In genomic region chr19:46402725-46403124, GRCh38 we compare ENCODE assay signal across 22 cellular contexts. TPM values are rescaled to one million over a fixed set of nuclear protein-coding genes. Genes with fewer than 3 reads are reported as not detected.
DNase-seq lines count a peak whose midpoint lies in the region; ATAC-seq, FAIRE-seq and TF ChIP-seq lines count a peak whose summit lies in the region.
"Had no signal": no experiment of that assay in that cellular context is flagged by ENCODE, and none has a peak within 500 bp of the region (broad histone marks: within the 10 kb centered on the region; RNA-seq: fewer than 3 reads in every experiment).

No MANE protein-coding gene starts in this region.

- 65% methylated on average over 10 of the region's 11 CpGs for WGBS in mammary epithelial cell (ENCODE audit: low coverage, missing lambda C conversion rate)
- 77% methylated on average over 11 of the region's 11 CpGs for WGBS in HepG2 (ENCODE audit: low lambda C conversion rate)

- H2AFZ ChIP-seq in mammary epithelial cell (ENCODE audit: low read depth, low read length) (no peak overlapping the region), HepG2 (ENCODE audit: low read length) (no peak overlapping the region), PC-3 (ENCODE audit: low read length) (no peak overlapping the region)

- DNase-seq in breast epithelium (ENCODE audit: low spot score in 2 of 2) = no peak
- DNase-seq in mammary epithelial cell = no peak
- DNase-seq in adipocyte (ENCODE audit: low read depth) = no peak
- DNase-seq in HepG2 (ENCODE audit: low spot score) = no peak
- DNase-seq in stimulated activated naive B cell treated with anti-CD40 and anti-IgM and Interleukin-4, amounts not matched to agents 10 μg/mL and 1 μg/mL and 100 μg/mL, for 72 hours = no peak
- no peak for DNase-seq in upper lobe of right lung
- no peak for DNase-seq in PC-3
- DNase-seq: NCI-H2081 had no signal

- peaks cover 0 to 4% of the 10 kb centered on the region in 2 donors for H3K27me3 ChIP-seq in breast epithelium
- H3K27me3 ChIP-seq in mammary epithelial cell (ENCODE audit: insufficient read depth, low read length) = no peaks in the 10 kb centered on the region
- peaks cover 16% of the 10 kb centered on the region for H3K27me3 ChIP-seq in adipocyte (replicated peaks; ENCODE audit: control insufficient read depth, insufficient read depth, low read length)
- no peaks in the 10 kb centered on the region for H3K27me3 ChIP-seq in HepG2 (ENCODE audit: control insufficient read depth in 1 of 2, insufficient read depth in 2 of 2, low read length in 2 of 2)
- peaks cover 33% of the 10 kb centered on the region for H3K27me3 ChIP-seq in upper lobe of right lung
- no peaks in the 10 kb centered on the region for H3K27me3 ChIP-seq in PC-3 (ENCODE audit: low read length)
- H3K27me3 ChIP-seq: ovary had no signal

- H3K4me3 Mint-ChIP-seq in stimulated activated naive B cell treated with anti-CD40 and anti-IgM and Interleukin-4, amounts not matched to agents 10 μg/mL and 1 μg/mL and 100 μg/mL, for 72 hours = no peak overlapping the region
- H3K4me3 Mint-ChIP-seq: activated naive CD4-positive, alpha-beta T cell treated with anti-CD3 and anti-CD28 coated beads, Interleukin-2, amount 10 ng/mL, durations not matched to agents 7 days and 5 days; T-helper 2 cell treated with Interferon-gamma antibody and Interleukin-4, amounts not matched to agents 5 μg/mL and 100 μg/mL, for 36 hours had no signal

- CTCF ChIA-PET in mammary epithelial cell (lab: Charles Lee; ENCODE audit: low non-redundant PET) (no interaction called here), HepG2 (lab: Yijun Ruan, JAX; ENCODE audit: low intra/inter-chr PET ratio, low total read pairs) (interaction anchor here (1.3 to 9.2 kb wide), 3 partner anchors 29 to 111 kb away, joined by 6 to 76 read pairs (median 14); no protein-coding TSS in a partner anchor), PC-3 (lab: Charles Lee) (interaction anchor here (0.7 kb wide), 1 partner anchor 33 kb away, joined by 3 read pairs; no protein-coding TSS in a partner anchor)

- H3K9me3 ChIP-seq in breast epithelium (no peaks in the 10 kb centered on the region), mammary epithelial cell (replicated peaks; ENCODE audit: insufficient read depth, low read length) (no peaks in the 10 kb centered on the region), adipocyte (ENCODE audit: control insufficient read depth, low read length) (no peaks in the 10 kb centered on the region), HepG2 (ENCODE audit: low read length) (no peaks in the 10 kb centered on the region), upper lobe of right lung (no peaks in the 10 kb centered on the region), PC-3 (ENCODE audit: low read length) (no peaks in the 10 kb centered on the region)
- H3K9me3 ChIP-seq: BLaER1, left lung, ovary had no signal

- H3K9me2 ChIP-seq in PC-3 (replicated peaks; ENCODE audit: low read length) = no peaks in the 10 kb centered on the region

- H3K27ac Mint-ChIP-seq in stimulated activated naive B cell treated with anti-CD40 and anti-IgM and Interleukin-4, amounts not matched to agents 10 μg/mL and 1 μg/mL and 100 μg/mL, for 72 hours = no peak overlapping the region
- H3K27ac Mint-ChIP-seq: activated naive CD4-positive, alpha-beta T cell treated with anti-CD3 and anti-CD28 coated beads, Interleukin-2, amount 10 ng/mL, durations not matched to agents 7 days and 5 days; H9; naive thymus-derived CD8-positive, alpha-beta T cell had no signal

- peaks cover 55 to 57% of the 10 kb centered on the region in 2 donors for H3K27me3 Mint-ChIP-seq in stimulated activated naive B cell treated with anti-CD40 and anti-IgM and Interleukin-4, amounts not matched to agents 10 μg/mL and 1 μg/mL and 100 μg/mL, for 72 hours

- H3K4me3 ChIP-seq in breast epithelium = peak overlapping the region in 2 of 3 donors; percentile 48 to 57
- no peak overlapping the region for H3K4me3 ChIP-seq in mammary epithelial cell (replicated peaks in 1 of 3; ENCODE audit: insufficient read depth in 1 of 3, low read depth in 2 of 3, low read length in 3 of 3)
- H3K4me3 ChIP-seq in adipocyte (ENCODE audit: low read length) = peak overlapping the region; percentile 57
- H3K4me3 ChIP-seq in HepG2 (replicated peaks in 1 of 3; ENCODE audit: insufficient read depth in 1 of 3, low read depth in 2 of 3, low read length in 3 of 3) = no peak overlapping the region
- H3K4me3 ChIP-seq in upper lobe of right lung = no peak overlapping the region
- no peak overlapping the region for H3K4me3 ChIP-seq in PC-3 (ENCODE audit: low read length)
- H3K4me3 ChIP-seq: BLaER1, left lung, ovary had no signal

- H3K4me1 ChIP-seq in breast epithelium (peaks cover 3% of the 10 kb centered on the region in 2 donors), mammary epithelial cell (ENCODE audit: insufficient read depth, low read length) (peaks cover 17% of the 10 kb centered on the region), adipocyte (ENCODE audit: control insufficient read depth, insufficient read depth, low read length) (peaks cover 16% of the 10 kb centered on the region), HepG2 (ENCODE audit: insufficient read depth, low read length) (peaks cover 25% of the 10 kb centered on the region), upper lobe of right lung (peaks cover 5% of the 10 kb centered on the region), PC-3 (ENCODE audit: insufficient read depth, low read length) (0 out of 2 replicates have a peak, but pooled peaks cover 4% of the 10 kb centered on the region)

- FAIRE-seq in HepG2 (lab: Jason Lieb, UNC) = no peak
- FAIRE-seq: small intestine had no signal

- POLR2A ChIA-PET in HepG2 (lab: Yijun Ruan, JAX) (no interaction called here), PC-3 (lab: Charles Lee; ENCODE audit: unreplicated experiment) (no interaction called here)

- peaks cover 13 to 19% of the 10 kb centered on the region in 2 donors for H3K4me1 Mint-ChIP-seq in stimulated activated naive B cell treated with anti-CD40 and anti-IgM and Interleukin-4, amounts not matched to agents 10 μg/mL and 1 μg/mL and 100 μg/mL, for 72 hours

- ATAC-seq in HepG2 (no peak), upper lobe of right lung (no peak), PC-3 (no peak), GM19023 (IDR thresholded peaks at IDR 0.05; ENCODE audit: unreplicated experiment) (no peak)
- peak; percentile 7 to 20 for ATAC-seq in stimulated activated naive B cell treated with anti-CD40 and anti-IgM and Interleukin-4, amounts not matched to agents 10 μg/mL and 1 μg/mL and 100 μg/mL, for 72 hours (replicated peaks)

- no peak overlapping the region for H3K9ac ChIP-seq in mammary epithelial cell (ENCODE audit: insufficient read depth, low read length)
- H3K9ac ChIP-seq in adipocyte (ENCODE audit: low read length) = no peak overlapping the region
- H3K9ac ChIP-seq in HepG2 (ENCODE audit: insufficient read depth, low read depth, low read length) = no peak overlapping the region
- no peak overlapping the region for H3K9ac ChIP-seq in PC-3 (ENCODE audit: low read length)
- H3K9ac ChIP-seq: BLaER1 had no signal

- TF ChIP-seq POLR2A in breast epithelium (IDR thresholded peaks at IDR 0.05) (no peak), HepG2 (IDR thresholded peaks at IDR 0.05; ENCODE audit: insufficient read depth in 1 of 2, low read depth in 2 of 2, low read length in 2 of 2) (no peak)

- dilution Hi-C loops in mammary epithelial cell (cut with HindIII; ENCODE audit: low sequenced_read_pairs) = no loop called here

- H3K36me3 ChIP-seq in breast epithelium (no peaks in the 10 kb centered on the region), mammary epithelial cell (ENCODE audit: insufficient read depth, low read length) (no peaks in the 10 kb centered on the region), adipocyte (ENCODE audit: control insufficient read depth, insufficient read depth, low read length, severe bottlenecking) (no peaks in the 10 kb centered on the region), HepG2 (replicated peaks in 1 of 2; ENCODE audit: control insufficient read depth in 1 of 2, insufficient read depth in 2 of 2, low read length in 2 of 2) (no peaks in the 10 kb centered on the region), upper lobe of right lung (no peaks in the 10 kb centered on the region), PC-3 (ENCODE audit: low read depth, low read length) (no peaks in the 10 kb centered on the region)
- H3K36me3 ChIP-seq: BLaER1, left lung, ovary had no signal

- H3K9me3 Mint-ChIP-seq in stimulated activated naive B cell treated with anti-CD40 and anti-IgM and Interleukin-4, amounts not matched to agents 10 μg/mL and 1 μg/mL and 100 μg/mL, for 72 hours = no peaks in the 10 kb centered on the region
- H3K9me3 Mint-ChIP-seq: activated naive CD4-positive, alpha-beta T cell treated with anti-CD3 and anti-CD28 coated beads, Interleukin-2, amount 10 ng/mL, durations not matched to agents 7 days and 5 days; naive thymus-derived CD8-positive, alpha-beta T cell; T-helper 2 cell treated with Interferon-gamma antibody and Interleukin-4, amounts not matched to agents 5 μg/mL and 100 μg/mL, for 36 hours had no signal

- TF ChIP-seq EP300 in HepG2 (IDR thresholded peaks at IDR 0.05; ENCODE audit: low read depth in 2 of 2, low read length in 2 of 2) = no peak
- TF ChIP-seq EP300 in HepG2 (CRISPR knock-in tag; IDR thresholded peaks at IDR 0.05; ENCODE audit: borderline replicate concordance) = no peak

- H3K4me2 ChIP-seq in mammary epithelial cell (ENCODE audit: insufficient read depth, low read depth, low read length) (no peak overlapping the region), HepG2 (ENCODE audit: low read depth, low read length) (peak overlapping the region; percentile 59), PC-3 (ENCODE audit: low read length) (no peak overlapping the region)

- in situ Hi-C loops in mammary epithelial cell (cut with MboI; ENCODE audit: low sequenced_read_pairs in 2 of 2) = loop anchor here (5.0 kb wide), 1 partner anchor 85 kb away; no protein-coding TSS in a partner anchor
- in situ Hi-C loops in HepG2 (cut with HindIII; ENCODE audit: extremely low pct_ligation_motif_present, low pct_unique_long_range_greater_than_20kb) = loop anchor here (5.0 kb wide), 1 partner anchor 85 kb away; no protein-coding TSS in a partner anchor

- intact Hi-C loops in breast epithelium (cut with DNase I; ENCODE audit: low total_unique reads) (no loop called here), mammary epithelial cell (cut with micrococcal nuclease) (loop anchor here (1.0 to 10.0 kb wide), 3 partner anchors 85 to 262 kb away; partner anchors contain the start of gene DACT3), HepG2 (cut with micrococcal nuclease; ENCODE audit: unreplicated experiment) (loop anchor here (1.0 to 5.0 kb wide), 2 partner anchors 85 to 110 kb away; no protein-coding TSS in a partner anchor), upper lobe of right lung (cut with DNase I) (no loop called here), PC-3 (cut with micrococcal nuclease) (loop anchor here (1.0 to 10.0 kb wide), 2 partner anchors 85 to 112 kb away; no protein-coding TSS in a partner anchor)

- no peak for TF ChIP-seq RAD21 in HepG2 (CRISPR knock-in tag; IDR thresholded peaks at IDR 0.05)

- BruUV-seq in mammary epithelial cell (replicated peaks; lab: Mats Ljungman, UMichigan) (no TSS peak), HepG2 (replicated peaks; lab: Mats Ljungman, UMichigan) (no TSS peak), PC-3 (replicated peaks; lab: Mats Ljungman, UMichigan) (no TSS peak)

- H3K79me2 ChIP-seq in mammary epithelial cell (ENCODE audit: insufficient read depth, low read length) (no peaks in the 10 kb centered on the region), HepG2 (ENCODE audit: insufficient read depth, low read length) (no peaks in the 10 kb centered on the region), PC-3 (ENCODE audit: low read length) (no peaks in the 10 kb centered on the region)

- H4K20me1 ChIP-seq in mammary epithelial cell (ENCODE audit: insufficient read depth, low read length) = no peaks in the 10 kb centered on the region
- no peaks in the 10 kb centered on the region for H4K20me1 ChIP-seq in HepG2 (ENCODE audit: insufficient read depth, low read length)
- no peaks in the 10 kb centered on the region for H4K20me1 ChIP-seq in PC-3 (ENCODE audit: low read length)
- H4K20me1 ChIP-seq: BLaER1 had no signal

- H3K27ac ChIP-seq in breast epithelium (peak overlapping the region; percentile 48 to 51), mammary epithelial cell (ENCODE audit: insufficient read depth, low read depth, low read length) (no peak overlapping the region), HepG2 (ENCODE audit: extremely low read length, insufficient read depth, low read length) (no peak overlapping the region), upper lobe of right lung (no peak overlapping the region), PC-3 (ENCODE audit: low read length) (no peak overlapping the region)
- H3K27ac ChIP-seq: BLaER1, left lung had no signal

- H3K36me3 Mint-ChIP-seq in stimulated activated naive B cell treated with anti-CD40 and anti-IgM and Interleukin-4, amounts not matched to agents 10 μg/mL and 1 μg/mL and 100 μg/mL, for 72 hours = peaks cover 0 to 2% of the 10 kb centered on the region in 2 donors
- H3K36me3 Mint-ChIP-seq: naive thymus-derived CD8-positive, alpha-beta T cell had no signal

- TF ChIP-seq CTCF in breast epithelium (IDR thresholded peaks at IDR 0.05) (no peak), mammary epithelial cell (conservative IDR thresholded peaks at IDR 0.05 in 1 of 2, IDR thresholded peaks at IDR 0.05 in 1 of 2; ENCODE audit: extremely low read depth in 1 of 2, insufficient read depth in 1 of 2, low read depth in 1 of 2, low read length in 2 of 2) (no peak), HepG2 (CRISPR knock-in tag; IDR thresholded peaks at IDR 0.05) (no peak), upper lobe of right lung (IDR thresholded peaks at IDR 0.05) (no peak), PC-3 (conservative IDR thresholded peaks at IDR 0.05; ENCODE audit: low read depth, low read length) (no peak)

- no peaks in the 10 kb centered on the region for H3F3A ChIP-seq in PC-3 (ENCODE audit: low read length, unreplicated experiment)

RNA-seq across cellular contexts. Expression of gene CCDC8, which starts 10.6 kb away (rescaled TPM):
- 10 to 100 TPM in 2 of 3 donors, 1 to 10 TPM in 1; 2.2 to 29.7 (median 16.4) TPM for total RNA-seq in breast epithelium
- 100 to 1,000 TPM in 1 of 2 donors, 10 to 100 TPM in 1; 94.6 to 110 TPM for total RNA-seq in mammary epithelial cell
- polyA plus RNA-seq in mammary epithelial cell = 47.7 TPM
- polyA minus RNA-seq in mammary epithelial cell = 47.1 TPM
- 0.04 TPM in 1 of 2 replicates, not detected in the other for total RNA-seq in HepG2 (2016; rRNA removed; fragmentation: Illumina TruSeq; extraction: Trizol)
- not detected in 2 replicates for total RNA-seq in HepG2 (2016; cell fraction: cytosol; rRNA removed; fragmentation: Illumina TruSeq; extraction: Trizol; ENCODE audit: low read depth)
- total RNA-seq in HepG2 (2016; cell fraction: insoluble cytoplasmic fraction; rRNA removed; fragmentation: Illumina TruSeq; extraction: Trizol) = 0.06 TPM in 1 of 2 replicates, not detected in the other
- not detected in 2 replicates for total RNA-seq in HepG2 (2016; cell fraction: membrane; rRNA removed; fragmentation: Illumina TruSeq; extraction: Trizol)
- total RNA-seq in HepG2 (2016; cell fraction: nucleus; rRNA removed; fragmentation: Illumina TruSeq; extraction: Trizol) = not detected in 2 replicates
- polyA plus RNA-seq in HepG2 (2011; rRNA removed) = not detected in 2 replicates
- not detected in 2 replicates for polyA plus RNA-seq in HepG2 (2011; cell fraction: cytosol; rRNA removed)
- not detected in 2 replicates for polyA plus RNA-seq in HepG2 (2011; cell fraction: nucleus; rRNA removed)
- polyA plus RNA-seq in HepG2 (2012) = not detected in 2 replicates
- not detected in 2 replicates for polyA plus RNA-seq in HepG2 (2016; cell fraction: cytosol; fragmentation: Illumina TruSeq; extraction: Trizol; ENCODE audit: low read depth)
- not detected in 2 replicates for polyA plus RNA-seq in HepG2 (2016; cell fraction: insoluble cytoplasmic fraction; fragmentation: Illumina TruSeq; extraction: Trizol; ENCODE audit: low read depth)
- polyA plus RNA-seq in HepG2 (2016; cell fraction: membrane; fragmentation: Illumina TruSeq; extraction: Trizol; ENCODE audit: low read depth) = not detected in 2 replicates
- not detected in 2 replicates for polyA plus RNA-seq in HepG2 (2016; cell fraction: nucleus; fragmentation: Illumina TruSeq; extraction: Trizol; ENCODE audit: insufficient read depth, low read depth)
- polyA minus RNA-seq in HepG2 (2011; rRNA and poly(A)+ RNA removed; ENCODE audit: low replicate concordance) = not detected in 2 replicates
- not detected in 2 replicates for polyA minus RNA-seq in HepG2 (2011; cell fraction: cytosol; rRNA and poly(A)+ RNA removed)
- not detected in 2 replicates for polyA minus RNA-seq in HepG2 (2011; cell fraction: nucleus; rRNA and poly(A)+ RNA removed)
- 8.9 TPM for total RNA-seq in upper lobe of right lung
- total RNA-seq in PC-3 (2014; rRNA removed) = not detected in 2 replicates
- total RNA-seq: activated CD8-positive, alpha-beta memory T cell treated with anti-CD3 and anti-CD28 coated beads for 36 hours; HT-29; MCF 10A; naive thymus-derived CD8-positive, alpha-beta T cell had no signal
- polyA plus RNA-seq: naive thymus-derived CD8-positive, alpha-beta T cell had no signal

RNA-seq across cellular contexts. Expression of gene PNMA8C, which starts 26.0 kb away (rescaled TPM):
- total RNA-seq in breast epithelium (under 1 TPM in 2 of 3 donors, not detected in 1; 0.59 to 0.98 TPM), mammary epithelial cell (1 to 10 TPM in 1 of 2 donors, not detected in 1; 2.3 TPM), HepG2 (2016; rRNA removed; fragmentation: Illumina TruSeq; extraction: Trizol) (not detected in 2 replicates), upper lobe of right lung (not detected), PC-3 (2014; rRNA removed) (not detected in 2 replicates)
- polyA plus RNA-seq in mammary epithelial cell (not detected), HepG2 (2011; rRNA removed) (not detected in 2 replicates)
- polyA minus RNA-seq in mammary epithelial cell = not detected
- not detected in 2 replicates for total RNA-seq in HepG2 (2016; cell fraction: cytosol; rRNA removed; fragmentation: Illumina TruSeq; extraction: Trizol; ENCODE audit: low read depth)
- total RNA-seq in HepG2 (2016; cell fraction: insoluble cytoplasmic fraction; rRNA removed; fragmentation: Illumina TruSeq; extraction: Trizol) = not detected in 2 replicates
- not detected in 2 replicates for total RNA-seq in HepG2 (2016; cell fraction: membrane; rRNA removed; fragmentation: Illumina TruSeq; extraction: Trizol)
- not detected in 2 replicates for total RNA-seq in HepG2 (2016; cell fraction: nucleus; rRNA removed; fragmentation: Illumina TruSeq; extraction: Trizol)
- not detected in 2 replicates for polyA plus RNA-seq in HepG2 (2011; cell fraction: cytosol; rRNA removed)
- polyA plus RNA-seq in HepG2 (2011; cell fraction: nucleus; rRNA removed) = not detected in 2 replicates
- not detected in 2 replicates for polyA plus RNA-seq in HepG2 (2012)
- not detected in 2 replicates for polyA plus RNA-seq in HepG2 (2016; cell fraction: cytosol; fragmentation: Illumina TruSeq; extraction: Trizol; ENCODE audit: low read depth)
- not detected in 2 replicates for polyA plus RNA-seq in HepG2 (2016; cell fraction: insoluble cytoplasmic fraction; fragmentation: Illumina TruSeq; extraction: Trizol; ENCODE audit: low read depth)
- not detected in 2 replicates for polyA plus RNA-seq in HepG2 (2016; cell fraction: membrane; fragmentation: Illumina TruSeq; extraction: Trizol; ENCODE audit: low read depth)
- not detected in 2 replicates for polyA plus RNA-seq in HepG2 (2016; cell fraction: nucleus; fragmentation: Illumina TruSeq; extraction: Trizol; ENCODE audit: insufficient read depth, low read depth)
- polyA minus RNA-seq in HepG2 (2011; rRNA and poly(A)+ RNA removed; ENCODE audit: low replicate concordance) = 0.02 TPM in 1 of 2 replicates, not detected in the other
- not detected in 2 replicates for polyA minus RNA-seq in HepG2 (2011; cell fraction: cytosol; rRNA and poly(A)+ RNA removed)
- not detected in 2 replicates for polyA minus RNA-seq in HepG2 (2011; cell fraction: nucleus; rRNA and poly(A)+ RNA removed)
- total RNA-seq: activated CD8-positive, alpha-beta memory T cell treated with anti-CD3 and anti-CD28 coated beads for 36 hours; dermis microvascular lymphatic vessel endothelial cell; HT-29; MCF 10A; naive thymus-derived CD8-positive, alpha-beta T cell; renal cortical epithelial cell had no signal
- polyA plus RNA-seq: naive thymus-derived CD8-positive, alpha-beta T cell had no signal

RNA-seq across cellular contexts. Expression of gene PPP5C, which starts 55.8 kb away (rescaled TPM):
- total RNA-seq in breast epithelium = 10 to 100 TPM; 41.3 to 72.4 (median 58.7) TPM
- total RNA-seq in mammary epithelial cell = 10 to 100 TPM; 49.0 to 69.7 TPM
- 116 TPM for polyA plus RNA-seq in mammary epithelial cell
- polyA minus RNA-seq in mammary epithelial cell = 245 TPM
- 38.2 and 41.6 TPM in 2 replicates for total RNA-seq in HepG2 (2016; rRNA removed; fragmentation: Illumina TruSeq; extraction: Trizol)
- 6.6 and 9.3 TPM in 2 replicates for total RNA-seq in HepG2 (2016; cell fraction: cytosol; rRNA removed; fragmentation: Illumina TruSeq; extraction: Trizol; ENCODE audit: low read depth)
- total RNA-seq in HepG2 (2016; cell fraction: insoluble cytoplasmic fraction; rRNA removed; fragmentation: Illumina TruSeq; extraction: Trizol) = 33.6 and 40.9 TPM in 2 replicates
- total RNA-seq in HepG2 (2016; cell fraction: membrane; rRNA removed; fragmentation: Illumina TruSeq; extraction: Trizol) = 12.2 and 12.3 TPM in 2 replicates
- total RNA-seq in HepG2 (2016; cell fraction: nucleus; rRNA removed; fragmentation: Illumina TruSeq; extraction: Trizol) = 31.3 and 44.2 TPM in 2 replicates
- 67.9 and 68.5 TPM in 2 replicates for polyA plus RNA-seq in HepG2 (2011; rRNA removed)
- 52.3 and 70.1 TPM in 2 replicates for polyA plus RNA-seq in HepG2 (2011; cell fraction: cytosol; rRNA removed)
- 118 and 133 TPM in 2 replicates for polyA plus RNA-seq in HepG2 (2011; cell fraction: nucleus; rRNA removed)
- 33.2 and 36.7 TPM in 2 replicates for polyA plus RNA-seq in HepG2 (2012)
- polyA plus RNA-seq in HepG2 (2016; cell fraction: cytosol; fragmentation: Illumina TruSeq; extraction: Trizol; ENCODE audit: low read depth) = 3.4 and 4.4 TPM in 2 replicates
- 45.7 and 54.9 TPM in 2 replicates for polyA plus RNA-seq in HepG2 (2016; cell fraction: insoluble cytoplasmic fraction; fragmentation: Illumina TruSeq; extraction: Trizol; ENCODE audit: low read depth)
- 6.8 and 8.2 TPM in 2 replicates for polyA plus RNA-seq in HepG2 (2016; cell fraction: membrane; fragmentation: Illumina TruSeq; extraction: Trizol; ENCODE audit: low read depth)
- polyA plus RNA-seq in HepG2 (2016; cell fraction: nucleus; fragmentation: Illumina TruSeq; extraction: Trizol; ENCODE audit: insufficient read depth, low read depth) = 82.9 and 89.8 TPM in 2 replicates
- polyA minus RNA-seq in HepG2 (2011; rRNA and poly(A)+ RNA removed; ENCODE audit: low replicate concordance) = 92.2 and 144 TPM in 2 replicates
- polyA minus RNA-seq in HepG2 (2011; cell fraction: cytosol; rRNA and poly(A)+ RNA removed) = 26.7 and 26.9 TPM in 2 replicates
- 63.0 and 66.9 TPM in 2 replicates for polyA minus RNA-seq in HepG2 (2011; cell fraction: nucleus; rRNA and poly(A)+ RNA removed)
- total RNA-seq in upper lobe of right lung = 50.0 TPM
- total RNA-seq in PC-3 (2014; rRNA removed) = 79.9 and 93.4 TPM in 2 replicates

Comparison
In these comparisons a context has a peak if more than half of its experiments do, and no peak if none do; other contexts are left out.
1. H3K27ac ChIP-seq: peak in breast epithelium (2 of 2); none in mammary epithelial cell (single experiment), HepG2 (single experiment), upper lobe of right lung (single experiment) and PC-3 (single experiment).
2. H3K4me3 ChIP-seq: peak in breast epithelium (2 of 3) and adipocyte (single experiment); none in mammary epithelial cell (0 of 3), HepG2 (0 of 3), upper lobe of right lung (single experiment) and PC-3 (single experiment).
3. intact Hi-C loops: an anchor here in mammary epithelial cell (1.0 to 10.0 kb wide), HepG2 (1.0 to 5.0 kb wide) and PC-3 (1.0 to 10.0 kb wide); none called in breast epithelium and upper lobe of right lung.
4. ATAC-seq: peak in stimulated activated naive B cell treated with anti-CD40 and anti-IgM and Interleukin-4, amounts not matched to agents 10 μg/mL and 1 μg/mL and 100 μg/mL, for 72 hours (2 of 2); none in HepG2 (single experiment), upper lobe of right lung (single experiment), PC-3 (single experiment) and GM19023 (single experiment).